In the genomic region with DNA sequence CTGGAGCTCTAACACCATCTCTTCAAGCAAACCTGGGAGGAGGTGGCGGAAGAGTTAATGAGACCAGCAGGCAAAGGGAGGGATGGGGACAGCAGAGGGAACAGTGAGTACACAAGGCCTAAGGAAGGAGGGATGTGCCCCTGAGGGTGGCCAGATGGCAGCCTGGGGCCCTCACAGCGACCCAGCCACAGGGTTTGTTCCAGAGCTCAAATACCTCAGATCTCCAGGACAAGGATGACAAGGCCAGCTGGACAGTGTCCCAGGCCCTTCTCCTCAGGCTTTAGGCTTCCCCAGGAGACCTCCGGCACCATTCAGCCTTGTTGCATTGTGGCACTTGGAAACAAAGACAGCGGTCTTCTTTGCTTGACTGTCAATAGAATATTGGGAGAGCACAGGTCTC, we compare ENCODE assay signal across 23 cellular contexts. TPM values are rescaled to one million over a fixed set of nuclear protein-coding genes. Genes with fewer than 3 reads are reported as not detected.
DNase-seq lines count a peak whose midpoint lies in the region; ATAC-seq and TF ChIP-seq lines count a peak whose summit lies in the region.
"Had no signal": no experiment of that assay in that cellular context is flagged by ENCODE, and none has a peak within 500 bp of the region (broad histone marks: within the 10 kb centered on the region; RNA-seq: fewer than 3 reads in every experiment).

No MANE protein-coding gene starts in this region.

- H3K27me3 Mint-ChIP-seq in chondrocyte (ENCODE audit: low read depth): no peaks in the 10 kb centered on the region

- ATAC-seq in GM21423 (IDR thresholded peaks at IDR 0.05; ENCODE audit: unreplicated experiment): no peak

- peak overlapping the region in 7 of 11 experiments; percentile 2 to 72 (median 57); a peak in 10 of 22 replicates for H3K4me2 ChIP-seq in BLaER1 treated with 17β-estradiol and CSF1 and Interleukin-3, amounts not matched to agents 10 nM and 100 nM

- TF ChIP-seq CTCF in HL-60 (IDR thresholded peaks at IDR 0.05; ENCODE audit: insufficient read depth, low read length) (no peak), chondrocyte (IDR thresholded peaks at IDR 0.05) (no peak)

- peak overlapping the region in 4 of 11 experiments; percentile 6 to 26 (median 21); a peak in 4 of 22 replicates for H3K9ac ChIP-seq in BLaER1 treated with 17β-estradiol and CSF1 and Interleukin-3, amounts not matched to agents 10 nM and 100 nM
- H3K9ac ChIP-seq: GM23248 had no signal

- peaks cover 2% of the 10 kb centered on the region for H3K36me3 Mint-ChIP-seq in chondrocyte (ENCODE audit: low read depth)

- peak overlapping the region in 8 of 11 experiments; percentile 11 to 66 (median 39); a peak in 12 of 22 replicates for H3K27ac ChIP-seq in BLaER1 treated with 17β-estradiol and CSF1 and Interleukin-3, amounts not matched to agents 10 nM and 100 nM
- peak overlapping the region; percentile 28 for H3K27ac ChIP-seq in HL-60 (replicated peaks)
- H3K27ac ChIP-seq: epithelial cell of prostate, GM23248, VCaP had no signal

- no peak overlapping the region for H3K4me3 Mint-ChIP-seq in chondrocyte (ENCODE audit: unreplicated experiment)
- H3K4me3 Mint-ChIP-seq: mesothelial cell of epicardium, neural crest cell had no signal

- no peaks in the 10 kb centered on the region for H3K27me3 ChIP-seq in BLaER1 treated with 17β-estradiol and CSF1 and Interleukin-3, amounts not matched to agents 10 nM and 100 nM
- no peaks in the 10 kb centered on the region for H3K27me3 ChIP-seq in HL-60 (ENCODE audit: insufficient read depth, poor library complexity, severe bottlenecking)
- H3K27me3 ChIP-seq: testis had no signal

- H3K27ac Mint-ChIP-seq in chondrocyte (ENCODE audit: unreplicated experiment): peak overlapping the region; percentile 54

- no peak overlapping the region for H3K4me3 ChIP-seq in BLaER1 treated with 17β-estradiol and CSF1 and Interleukin-3, amounts not matched to agents 10 nM and 100 nM
- no peak overlapping the region for H3K4me3 ChIP-seq in HL-60 (replicated peaks; ENCODE audit: insufficient read depth, low read length)
- H3K4me3 ChIP-seq: GM23248, testis had no signal

- no peaks in the 10 kb centered on the region for H3K9me3 Mint-ChIP-seq in chondrocyte (ENCODE audit: low read depth)
- H3K9me3 Mint-ChIP-seq: mesothelial cell of epicardium, neural crest cell had no signal

- peaks cover 16% of the 10 kb centered on the region for H3K4me1 Mint-ChIP-seq in chondrocyte (ENCODE audit: low read depth)

- H3K9me3 ChIP-seq in BLaER1 treated with 17β-estradiol and CSF1 and Interleukin-3, amounts not matched to agents 10 nM and 100 nM (replicated peaks in 1 of 11): no peaks in the 10 kb centered on the region
- H3K9me3 ChIP-seq: testis had no signal

- H4K20me1 ChIP-seq in BLaER1 treated with 17β-estradiol and CSF1 and Interleukin-3, amounts not matched to agents 10 nM and 100 nM: peaks cover 0 to 59% (median 21%) of the 10 kb centered on the region in 11 experiments; a peak in 13 of 22 replicates

- DNase-seq in HL-60 (ENCODE audit: low read depth in 1 of 2, low spot score in 1 of 2) (no peak), chondrocyte (ENCODE audit: low spot score) (no peak), myocyte (ENCODE audit: low read depth) (peak; percentile 17), NCI-H1436 (lab: John Stamatoyannopoulos, UW) (no peak), iPS-NIHi7 (ENCODE audit: extremely low spot score) (no peak), A172 (ENCODE audit: low spot score) (no peak)
- DNase-seq: activated CD4-positive, alpha-beta T cell treated with anti-CD3 and anti-CD28 coated beads, Interleukin-2, amount 50 U/mL, for 48 hours; activated naive CD4-positive, alpha-beta T cell; KBM-7; kidney glomerular epithelial cell; NCI-H2029; NCI-H510A treated with DMSO at 0.1 percent for 48 hours; SHP77; T-helper 1 cell had no signal

- peaks cover 37 to 66% (median 42%) of the 10 kb centered on the region in 10 experiments for H3K4me1 ChIP-seq in BLaER1 treated with 17β-estradiol and CSF1 and Interleukin-3, amounts not matched to agents 10 nM and 100 nM

- peaks cover 0 to 47% (median 8%) of the 10 kb centered on the region in 11 experiments; a peak in 10 of 22 replicates for H3K36me3 ChIP-seq in BLaER1 treated with 17β-estradiol and CSF1 and Interleukin-3, amounts not matched to agents 10 nM and 100 nM

RNA-seq across cellular contexts. Expression of a gene that starts 14.9 kb away (rescaled TPM):
- total RNA-seq in chondrocyte: 23.9 to 36.8 TPM (median 36.4 TPM) in 3 replicates
- 30.6 and 38.4 TPM in 2 replicates for total RNA-seq in myocyte
- polyA plus RNA-seq in myocyte (2012): 40.9 TPM
- 8.5 and 9.8 TPM in 2 replicates for total RNA-seq in A172 (2014; rRNA removed; shearing (Covaris generic))

RNA-seq across cellular contexts. Expression of a gene that starts 32.5 kb away (rescaled TPM):
- total RNA-seq in chondrocyte (0.12 to 0.23 TPM in 2 of 3 replicates, not detected in the other), myocyte (0.11 and 0.16 TPM in 2 replicates)
- polyA plus RNA-seq in myocyte (2012): 0.04 TPM
- not detected in 2 replicates for total RNA-seq in A172 (2014; rRNA removed; shearing (Covaris generic))
- total RNA-seq: GM23248, pulmonary artery endothelial cell had no signal
- polyA plus RNA-seq: GM23248 had no signal

RNA-seq across cellular contexts. Expression of a gene that starts 47.5 kb away (rescaled TPM):
- 45.9 to 69.4 TPM (median 46.4 TPM) in 3 replicates for total RNA-seq in chondrocyte
- total RNA-seq in myocyte: 35.4 and 37.5 TPM in 2 replicates
- 67.7 TPM for polyA plus RNA-seq in myocyte (2012)
- total RNA-seq in A172 (2014; rRNA removed; shearing (Covaris generic)): 150 and 159 TPM in 2 replicates

RNA-seq across cellular contexts. Expression of a gene that starts 49.3 kb away (rescaled TPM):
- 41.0 to 56.3 TPM (median 44.0 TPM) in 3 replicates for total RNA-seq in chondrocyte
- total RNA-seq in myocyte: 22.6 and 35.8 TPM in 2 replicates
- 17.6 TPM for polyA plus RNA-seq in myocyte (2012)
- total RNA-seq in A172 (2014; rRNA removed; shearing (Covaris generic)): 158 and 176 TPM in 2 replicates
